Comparison of ENCODE assay signal across 8 cellular contexts in genomic region chr10:50614444-50615137, GRCh38. TPM values are rescaled to one million over a fixed set of nuclear protein-coding genes. Genes with fewer than 3 reads are reported as not detected.
DNase-seq lines count a peak whose midpoint lies in the region; ATAC-seq lines count a peak whose summit lies in the region.

No MANE protein-coding gene starts in this region.

- peak; percentile 44 for ATAC-seq in GM21515 (IDR thresholded peaks at IDR 0.05; ENCODE audit: unreplicated experiment)
- ATAC-seq in left cardiac atrium: peak; percentile 39 to 45
- no peak for ATAC-seq in HG02970 (IDR thresholded peaks at IDR 0.05; ENCODE audit: low FRiP score, unreplicated experiment)
- no peak for ATAC-seq in HG03521 (IDR thresholded peaks at IDR 0.05; ENCODE audit: unreplicated experiment)

- intact Hi-C loops in left cardiac atrium (cut with DNase I): no loop called here
- intact Hi-C loops in head of caudate nucleus (cut with DNase I): no loop called here

- DNase-seq in DMS53 treated with DMSO at 0.1 percent for 48 hours (lab: John Stamatoyannopoulos, UW; ENCODE audit: unreplicated experiment) (peak; percentile 67), NCI-H69 (lab: John Stamatoyannopoulos, UW) (peak; percentile 76), left cardiac atrium (no peak), head of caudate nucleus (no peak), NCI-H1105 (lab: John Stamatoyannopoulos, UW) (no peak)

RNA-seq across cellular contexts. Expression of gene SGMS1, which starts 9.2 kb away (rescaled TPM):
- 10 to 100 TPM; 22.4 to 24.4 TPM for total RNA-seq in left cardiac atrium

Comparison
In these comparisons a context has a peak if more than half of its experiments do, and no peak if none do; other contexts are left out.
1. DNase-seq: peak in DMS53 treated with DMSO at 0.1 percent for 48 hours (single experiment) and NCI-H69 (single experiment); none in left cardiac atrium (single experiment), head of caudate nucleus (0 of 42) and NCI-H1105 (single experiment).
2. ATAC-seq: peak in GM21515 (single experiment) and left cardiac atrium (2 of 2); none in HG02970 (single experiment) and HG03521 (single experiment).